In the genomic region with DNA sequence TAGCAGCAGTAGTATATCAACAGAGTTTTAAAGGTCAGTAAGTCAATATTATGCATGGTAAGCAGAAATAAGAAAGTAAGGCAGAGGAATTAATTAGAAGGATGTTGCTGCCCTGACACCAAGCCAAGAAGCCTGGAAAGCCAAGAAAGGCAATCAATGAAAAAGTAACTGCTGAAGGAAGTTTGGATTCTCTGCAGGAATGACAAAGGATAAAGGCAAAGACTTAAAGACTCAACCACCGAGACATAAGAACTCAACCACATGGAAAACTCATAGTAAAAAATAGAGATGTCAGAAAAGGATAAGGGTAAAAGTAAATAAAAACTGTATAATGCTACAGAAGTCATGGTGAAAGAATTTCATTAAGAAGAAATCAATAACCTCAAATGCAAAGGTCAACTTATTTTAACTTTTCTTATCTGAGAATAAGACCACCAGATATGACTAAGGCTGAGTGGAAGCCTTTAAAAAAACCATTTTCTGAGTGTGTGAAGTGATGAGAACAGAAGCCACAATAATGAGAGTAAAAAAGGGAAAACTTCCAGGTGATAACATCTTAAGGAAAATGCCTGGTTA, we compare ENCODE assay signal across 26 cellular contexts. TPM values are rescaled to one million over a fixed set of nuclear protein-coding genes. Genes with fewer than 3 reads are reported as not detected.
A peak's percentile ranks its signal among the peaks of the same experiment; 100 is the strongest.
DNase-seq lines count a peak whose midpoint lies in the region; ATAC-seq, FAIRE-seq and TF ChIP-seq lines count a peak whose summit lies in the region.
"Had no signal": no experiment of that assay in that cellular context is flagged by ENCODE, and none has a peak within 500 bp of the region (broad histone marks: within the 10 kb centered on the region; RNA-seq: fewer than 3 reads in every experiment).

No MANE protein-coding gene starts in this region.

- no peaks in the 10 kb centered on the region for H3K9me1 ChIP-seq in K562 (ENCODE audit: control insufficient read depth, insufficient read depth, low read length)

- H3K18ac ChIP-seq in neuronal stem cell (ENCODE audit: low read length), result no peak overlapping the region

- H3K36me3 Mint-ChIP-seq in mesothelial cell of epicardium, result peaks cover 33% of the 10 kb centered on the region

- H3K9me3 Mint-ChIP-seq in mesothelial cell of epicardium, result peaks cover 15% of the 10 kb centered on the region
- H3K9me3 Mint-ChIP-seq: CD4-positive, alpha-beta T cell had no signal

- H2BK5ac ChIP-seq in neuronal stem cell (ENCODE audit: low read length), result no peak overlapping the region

- no peak overlapping the region for H4K8ac ChIP-seq in neuronal stem cell (ENCODE audit: low read depth, low read length)

- H2BK120ac ChIP-seq in neuronal stem cell (ENCODE audit: low read depth, low read length), result no peak overlapping the region

- no peak for ATAC-seq in K562
- ATAC-seq: gastroesophageal sphincter; left colon; stimulated activated naive CD8-positive, alpha-beta T cell treated with anti-CD3 and anti-CD28 coated beads, Interleukin-15, Interleukin-2, amounts not matched to agents 100 U/mL and 50 U/mL, for 24 hours had no signal

- H3K27me3 Mint-ChIP-seq in mesothelial cell of epicardium (ENCODE audit: low read depth), result no peaks in the 10 kb centered on the region
- H3K27me3 Mint-ChIP-seq: activated CD4-positive, alpha-beta T cell treated with anti-CD3 and anti-CD28 coated beads, Interleukin-2, amount 10 ng/mL, durations not matched to agents 24 days and 14 days; CD4-positive, alpha-beta T cell had no signal

- no peak overlapping the region for H2BK12ac ChIP-seq in neuronal stem cell (ENCODE audit: low read length)

- H2AFZ ChIP-seq in K562 (ENCODE audit: low read depth, low read length) (no peak overlapping the region), neuronal stem cell (ENCODE audit: low read length) (no peak overlapping the region)

- no peaks in the 10 kb centered on the region for H3K79me1 ChIP-seq in neuronal stem cell (ENCODE audit: low read depth, low read length)

- CTCF ChIA-PET in K562 (lab: Yijun Ruan, JAX; ENCODE audit: low intra/inter-chr PET ratio), result interaction anchor here (0.7 kb wide), 1 partner anchor 26 kb away, joined by 3 read pairs; no protein-coding TSS in a partner anchor

- intact Hi-C loops in K562 (cut with micrococcal nuclease), result no loop called here

- no peaks in the 10 kb centered on the region for H3K79me2 ChIP-seq in K562 (ENCODE audit: control insufficient read depth, insufficient read depth, low read length)

- H3K14ac ChIP-seq in neuronal stem cell (ENCODE audit: low read length), result no peak overlapping the region

- peaks cover 43% of the 10 kb centered on the region for H3K36me3 ChIP-seq in K562 (ENCODE audit: control insufficient read depth, insufficient read depth, low read length)
- peaks cover 0 to 60% of the 10 kb centered on the region in 2 donors for H3K36me3 ChIP-seq in neuronal stem cell (replicated peaks in 1 of 2; ENCODE audit: control insufficient read depth in 2 of 2, insufficient read depth in 2 of 2, low read length in 2 of 2)

- DNase-seq in ELR (ENCODE audit: low read depth) (peak; percentile 29), NCI-H226 (peak; percentile 24), K562 (ENCODE audit: extremely low read depth in 1 of 4, low spot score in 3 of 4) (no peak), mesothelial cell of epicardium (ENCODE audit: low spot score in 2 of 2, unreplicated experiment in 2 of 2) (no peak), neuronal stem cell (ENCODE audit: low spot score) (no peak), SKM-1 (lab: John Stamatoyannopoulos, UW; ENCODE audit: unreplicated experiment) (no peak), GM10266 (ENCODE audit: extremely low spot score) (no peak), DMS53 treated with DMSO at 0.1 percent for 48 hours (lab: John Stamatoyannopoulos, UW; ENCODE audit: unreplicated experiment) (no peak)
- DNase-seq: activated CD4-positive, alpha-beta T cell treated with anti-CD3 and anti-CD28 coated beads, Interleukin-2, amount 10 ng/mL, durations not matched to agents 24 days and 14 days; activated effector memory CD4-positive, alpha-beta T cell treated with Interleukin-2 at 50 U/mL for 16 hours; CD4-positive, alpha-beta T cell; central memory CD4-positive, alpha-beta T cell; DMS153; dorsolateral prefrontal cortex; left colon; NCI-H1436 treated with DMSO at 0.1 percent for 48 hours; Right ventricle myocardium superior; stimulated activated CD4-positive, alpha-beta T cell treated with anti-CD3 and anti-CD28 coated beads, Interleukin-2, amount 100 ng/mL, for 24 hours; stimulated activated naive CD8-positive, alpha-beta T cell treated with anti-CD3 and anti-CD28 coated beads, Interleukin-15, Interleukin-2, amounts not matched to agents 100 U/mL and 50 U/mL, for 24 hours; tibial artery had no signal

- H3K9ac ChIP-seq in K562 (ENCODE audit: insufficient read depth in 1 of 2, low read depth in 2 of 2, low read length in 2 of 2), result no peak overlapping the region
- H3K9ac ChIP-seq in neuronal stem cell (ENCODE audit: low read depth, low read length, poor library complexity), result no peak overlapping the region

- H3K27ac ChIP-seq in K562 (ENCODE audit: extremely low read depth, low read depth, low read length) (no peak overlapping the region), neuronal stem cell (replicated peaks; ENCODE audit: low read length) (no peak overlapping the region)
- H3K27ac ChIP-seq: dorsolateral prefrontal cortex, epithelial cell of prostate, gastroesophageal sphincter, skin epidermis, tibial artery had no signal

- in situ Hi-C loops in K562 (cut with MboI), result no loop called here

- H3K4ac ChIP-seq in neuronal stem cell (ENCODE audit: low read length), result no peak overlapping the region

- 40% methylated on average over 1 of the region's 1 CpG for WGBS in K562 (ENCODE audit: insufficient coverage, low coverage, missing lambda C conversion rate)
- WGBS in neuronal stem cell (ENCODE audit: extremely low coverage in 2 of 2, insufficient read length in 2 of 2, insufficient replicate concordance in 1 of 2), 2 donors, result no CpG with 5 or more reads among the region's 1 CpG

- H3K4me1 Mint-ChIP-seq in mesothelial cell of epicardium, result peaks cover 7% of the 10 kb centered on the region
- H3K4me1 Mint-ChIP-seq: activated CD4-positive, alpha-beta T cell treated with anti-CD3 and anti-CD28 coated beads, Interleukin-2, amount 10 ng/mL, durations not matched to agents 24 days and 14 days; neural crest cell had no signal

- H3K4me1 ChIP-seq in K562 (replicated peaks in 1 of 2; ENCODE audit: control insufficient read depth in 2 of 2, insufficient read depth in 2 of 2, low read length in 2 of 2), result no peaks in the 10 kb centered on the region
- H3K4me1 ChIP-seq in neuronal stem cell (ENCODE audit: control insufficient read depth in 2 of 2, insufficient read depth in 1 of 2, low read depth in 1 of 2, low read length in 2 of 2), result no peaks in the 10 kb centered on the region
- H3K4me1 ChIP-seq: gastroesophageal sphincter, tibial artery had no signal

- H4K20me1 ChIP-seq in K562 (replicated peaks; ENCODE audit: control insufficient read depth, insufficient read depth, low read length), result no peaks in the 10 kb centered on the region

- H3K4me3 Mint-ChIP-seq in mesothelial cell of epicardium, result no peak overlapping the region
- H3K4me3 Mint-ChIP-seq: activated CD4-positive, alpha-beta T cell treated with anti-CD3 and anti-CD28 coated beads, Interleukin-2, amount 10 ng/mL, durations not matched to agents 24 days and 14 days; CD4-positive, alpha-beta T cell; neural crest cell had no signal

- H2BK15ac ChIP-seq in neuronal stem cell (ENCODE audit: low read length), result no peak overlapping the region

- H3K4me2 ChIP-seq in K562 (ENCODE audit: insufficient read depth, low read length) (no peak overlapping the region), neuronal stem cell (ENCODE audit: insufficient read depth, low read length, poor library complexity, severe bottlenecking) (no peak overlapping the region)

- no peak for TF ChIP-seq CTCF in K562 (IDR thresholded peaks at IDR 0.05 in 2 of 3, conservative IDR thresholded peaks at IDR 0.05 in 1 of 3; ENCODE audit: insufficient read depth in 2 of 3, low read depth in 1 of 3, low read length in 3 of 3)
- TF ChIP-seq CTCF in mesothelial cell of epicardium (IDR thresholded peaks at IDR 0.05; ENCODE audit: unreplicated experiment), result no peak
- TF ChIP-seq CTCF in GM10266 (IDR thresholded peaks at IDR 0.05; ENCODE audit: control insufficient read depth, insufficient read depth, low read depth, missing control alignments), result no peak

- FAIRE-seq in K562 (lab: Jason Lieb, UNC), result no peak
- FAIRE-seq: H1, TTC549 had no signal

- no peak overlapping the region for H3K23ac ChIP-seq in neuronal stem cell (ENCODE audit: low read depth, low read length, poor library complexity)

- no peak for TF ChIP-seq RAD21 in K562 (CRISPR knock-in tag; conservative IDR thresholded peaks at IDR 0.05 in 1 of 2, IDR thresholded peaks at IDR 0.05 in 1 of 2)

- BruUV-seq in K562 (replicated peaks; lab: Mats Ljungman, UMichigan), result no TSS peak

- POLR2A ChIA-PET in K562 (lab: Yijun Ruan, JAX), result no interaction called here

- H4K91ac ChIP-seq in neuronal stem cell (ENCODE audit: low read depth, low read length, poor library complexity), result no peak overlapping the region

- H3K4me3 ChIP-seq in K562 (no peak overlapping the region), neuronal stem cell (ENCODE audit: low read length in 2 of 2) (no peak overlapping the region)
- H3K4me3 ChIP-seq: dorsolateral prefrontal cortex, gastroesophageal sphincter, skin epidermis, tibial artery had no signal

- TF ChIP-seq POLR2A in K562 (conservative IDR thresholded peaks at IDR 0.05), result no peak

- H3K27ac Mint-ChIP-seq in mesothelial cell of epicardium, result peak overlapping the region; percentile 55
- H3K27ac Mint-ChIP-seq: activated CD4-positive, alpha-beta T cell treated with anti-CD3 and anti-CD28 coated beads, Interleukin-2, amount 10 ng/mL, durations not matched to agents 24 days and 14 days; CD4-positive, alpha-beta T cell had no signal

- H3K27me3 ChIP-seq in K562 (ENCODE audit: control insufficient read depth in 2 of 2, insufficient read depth in 2 of 2, low read length in 2 of 2), result no peaks in the 10 kb centered on the region
- H3K27me3 ChIP-seq in neuronal stem cell (ENCODE audit: control insufficient read depth in 3 of 3, insufficient read depth in 3 of 3, low read depth in 1 of 3, low read length in 3 of 3), result no peaks in the 10 kb centered on the region
- H3K27me3 ChIP-seq: dorsolateral prefrontal cortex, gastroesophageal sphincter, tibial artery had no signal

- no peaks in the 10 kb centered on the region for H3K9me3 ChIP-seq in K562 (replicated peaks; ENCODE audit: control insufficient read depth, insufficient read depth, low read depth, low read length)
- peaks cover 0 to 13% of the 10 kb centered on the region in 2 donors for H3K9me3 ChIP-seq in neuronal stem cell (replicated peaks in 1 of 2; ENCODE audit: control insufficient read depth in 2 of 2, insufficient read depth in 1 of 2, low read depth in 1 of 2, low read length in 2 of 2)
- H3K9me3 ChIP-seq: gastroesophageal sphincter had no signal

- no peak for TF ChIP-seq EP300 in K562 (IDR thresholded peaks at IDR 0.05; ENCODE audit: low read length)

- H2AK5ac ChIP-seq in neuronal stem cell (ENCODE audit: low read depth, low read length), result no peak overlapping the region

RNA-seq across cellular contexts. Expression of gene NEK1, which starts 55.2 kb away (rescaled TPM):
- 29.0 and 61.5 TPM in 2 replicates for total RNA-seq in K562 (2011; cell fraction: chromatin; rRNA removed; ENCODE audit: low replicate concordance)
- 20.3 and 30.8 TPM in 2 replicates for total RNA-seq in K562 (2011; cell fraction: nucleolus; rRNA removed)
- 35.7 and 51.3 TPM in 2 replicates for total RNA-seq in K562 (2011; cell fraction: nucleoplasm; rRNA removed)
- 7.1 and 8.3 TPM in 2 replicates for total RNA-seq in K562 (2014; rRNA removed)
- 10.7 and 11.9 TPM in 2 replicates for total RNA-seq in K562 (2014; rRNA removed; fragmentation: Illumina TruSeq; extraction: Trizol)
- total RNA-seq in K562 (2015; rRNA removed; fragmentation: Illumina TruSeq; extraction: Trizol), result 9.2 and 10.3 TPM in 2 replicates
- 15.7 and 18.2 TPM in 2 replicates for total RNA-seq in K562 (2021)
- 12.0 and 12.7 TPM in 2 replicates for polyA plus RNA-seq in K562 (2011; rRNA removed)
- 3.3 and 5.6 TPM in 2 replicates for polyA plus RNA-seq in K562 (2011; cell fraction: cytosol; rRNA removed)
- 10.7 and 12.7 TPM in 2 replicates for polyA plus RNA-seq in K562 (2011; cell fraction: nucleus; rRNA removed)
- 8.9 and 13.0 TPM in 2 replicates for polyA plus RNA-seq in K562 (2012)
- polyA plus RNA-seq in K562 (2014; fragmentation: Illumina TruSeq; extraction: Trizol), result 13.5 and 15.2 TPM in 2 replicates
- polyA plus RNA-seq in K562 (2014; fragmentation: Nextera tagmentation; extraction: Ambion mirVana), result 1 to 10 TPM; 6.2 to 9.0 TPM
- 9.8 and 11.2 TPM in 2 replicates for polyA plus RNA-seq in K562 (2014; rRNA removed)
- 21.3 and 22.2 TPM in 2 replicates for polyA minus RNA-seq in K562 (2011; rRNA and poly(A)+ RNA removed)
- polyA minus RNA-seq in K562 (2011; cell fraction: cytosol; rRNA and poly(A)+ RNA removed), result 4.9 and 10.8 TPM in 2 replicates
- polyA minus RNA-seq in K562 (2011; cell fraction: nucleus; rRNA and poly(A)+ RNA removed), result 27.1 and 36.1 TPM in 2 replicates
- 19.0 to 21.3 TPM (median 20.3 TPM) in 3 replicates for total RNA-seq in mesothelial cell of epicardium
- polyA plus RNA-seq in neuronal stem cell (2013, experiment 1 of 2), result 10.4 TPM
- polyA plus RNA-seq in neuronal stem cell (2013, experiment 2 of 2), result 10.0 TPM

Comparison
In these comparisons a context has a peak if more than half of its experiments do, and no peak if none do; other contexts are left out.
1. DNase-seq: peak in ELR (single experiment) and NCI-H226 (single experiment); none in K562 (0 of 4), mesothelial cell of epicardium (0 of 2), neuronal stem cell (single experiment), SKM-1 (single experiment), GM10266 (single experiment) and DMS53 treated with DMSO at 0.1 percent for 48 hours (single experiment).